ENCODE assay signal across 21 cellular contexts in the genomic region with DNA sequence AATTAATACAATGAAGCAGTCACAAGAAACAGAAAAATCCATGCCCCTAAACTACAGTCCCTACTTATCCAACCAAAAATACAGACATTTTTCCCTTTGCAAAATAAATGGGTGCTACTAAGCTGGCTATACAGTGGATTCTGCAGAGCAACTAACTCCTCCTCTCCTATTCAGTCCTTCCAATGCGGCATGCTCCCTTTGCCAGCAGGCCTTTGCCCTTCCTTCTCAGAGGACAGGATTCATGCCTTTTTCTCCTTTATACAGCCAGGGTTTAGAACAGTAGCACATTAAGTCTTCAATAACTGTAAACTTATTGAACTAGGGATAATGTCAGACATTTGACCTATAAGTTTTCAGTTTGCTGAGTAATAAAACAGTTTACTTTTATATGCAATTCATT.
DNase-seq lines count a peak whose midpoint lies in the region; ATAC-seq and TF ChIP-seq lines count a peak whose summit lies in the region.
"Had no signal": no experiment of that assay in that cellular context is flagged by ENCODE, and none has a peak within 500 bp of the region (broad histone marks: within the 10 kb centered on the region; RNA-seq: fewer than 3 reads in every experiment).

No MANE protein-coding gene starts in this region.

- TF ChIP-seq CTCF in cardiac muscle cell (IDR thresholded peaks at IDR 0.05; ENCODE audit: low read depth, low read length) (no peak), smooth muscle cell (IDR thresholded peaks at IDR 0.05; ENCODE audit: borderline replicate concordance, insufficient read depth, poor library complexity, severe bottlenecking) (no peak)

- H3K9ac ChIP-seq in smooth muscle cell (ENCODE audit: low read depth), result no peak overlapping the region

- H3K27ac Mint-ChIP-seq in central memory CD8-positive, alpha-beta T cell (ENCODE audit: low read depth), result peak overlapping the region; percentile 67
- no peak overlapping the region for H3K27ac Mint-ChIP-seq in natural killer cell treated with Interleukin-12 subunit alpha and Interleukin-12 subunit beta and Interleukin-15 and Interleukin-18, amount 100 ng/mL, for 72 hours
- no peak overlapping the region for H3K27ac Mint-ChIP-seq in activated naive CD4-positive, alpha-beta T cell treated with anti-CD3 and anti-CD28 coated beads, Interleukin-2, amount 50 U/mL, for 72 hours
- H3K27ac Mint-ChIP-seq: B cell, GM23338, IgD-negative memory B cell had no signal

- peaks cover 5% of the 10 kb centered on the region for H3F3A ChIP-seq in smooth muscle cell (ENCODE audit: low read depth)

- no peak overlapping the region for H3K4me2 ChIP-seq in smooth muscle cell
- H3K4me2 ChIP-seq: GM23338 had no signal

- no peak for ATAC-seq in central memory CD8-positive, alpha-beta T cell (replicated peaks; ENCODE audit: extremely low read depth, poor library complexity, severe bottlenecking)
- ATAC-seq in natural killer cell treated with Interleukin-12 subunit alpha and Interleukin-12 subunit beta and Interleukin-15 and Interleukin-18, amount 100 ng/mL, for 72 hours, result no peak
- ATAC-seq in activated naive CD4-positive, alpha-beta T cell treated with anti-CD3 and anti-CD28 coated beads, Interleukin-2, amount 50 U/mL, for 72 hours, result no peak
- ATAC-seq: GM23338 had no signal

- H3K4me1 ChIP-seq in cardiac muscle cell (ENCODE audit: low read depth), result no peaks in the 10 kb centered on the region
- no peaks in the 10 kb centered on the region for H3K4me1 ChIP-seq in smooth muscle cell (ENCODE audit: low read depth)

- no peak for DNase-seq in cardiac muscle cell (ENCODE audit: low read depth in 1 of 2, low spot score in 1 of 2)
- no peak for DNase-seq in cardiac septum (ENCODE audit: low spot score)
- DNase-seq in central memory CD8-positive, alpha-beta T cell (ENCODE audit: low spot score in 2 of 2), result no peak
- peak; percentile 12 for DNase-seq in medulla oblongata (ENCODE audit: extremely low spot score)
- DNase-seq in smooth muscle cell (lab: John Stamatoyannopoulos, UW; ENCODE audit: unreplicated experiment), result no peak
- DNase-seq in natural killer cell treated with Interleukin-12 subunit alpha and Interleukin-12 subunit beta and Interleukin-15 and Interleukin-18, amount 100 ng/mL, for 72 hours (ENCODE audit: low spot score), result no peak
- DNase-seq in activated naive CD4-positive, alpha-beta T cell treated with anti-CD3 and anti-CD28 coated beads, Interleukin-2, amount 50 U/mL, for 72 hours (ENCODE audit: low spot score in 2 of 2), result no peak
- DNase-seq in NCI-H2107 treated with DMSO at 0.1 percent for 48 hours (lab: John Stamatoyannopoulos, UW; ENCODE audit: unreplicated experiment), result no peak
- DNase-seq: DMS79; HCEC 1CT; NCI-H1105; NCI-H146; NCI-H2029; NCI-H2171; NCI-H345; NCI-H774; NK-92 treated with Interleukin-12 subunit alpha and Interleukin-12 subunit beta, amount 100 ng/mL, for 24 hours; SIG-M5 had no signal

- intact Hi-C loops in cardiac septum (cut with DNase I), result no loop called here

- H3K4me1 Mint-ChIP-seq in central memory CD8-positive, alpha-beta T cell, result peaks cover 15% of the 10 kb centered on the region
- H3K4me1 Mint-ChIP-seq in natural killer cell treated with Interleukin-12 subunit alpha and Interleukin-12 subunit beta and Interleukin-15 and Interleukin-18, amount 100 ng/mL, for 72 hours (ENCODE audit: low read depth in 2 of 2), result peaks cover 0 to 9% of the 10 kb centered on the region in 2 donors
- H3K4me1 Mint-ChIP-seq: B cell had no signal

- 91% methylated on average over 1 of the region's 1 CpG for WGBS in smooth muscle cell (ENCODE audit: low lambda C conversion rate)

- H2AFZ ChIP-seq in smooth muscle cell (ENCODE audit: low read depth), result no peak overlapping the region
- H2AFZ ChIP-seq: GM23338 had no signal

- peaks cover 22% of the 10 kb centered on the region for H3K36me3 ChIP-seq in cardiac muscle cell
- H3K36me3 ChIP-seq in smooth muscle cell (ENCODE audit: low read depth), result peaks cover 50% of the 10 kb centered on the region

- no peaks in the 10 kb centered on the region for H3K9me3 Mint-ChIP-seq in central memory CD8-positive, alpha-beta T cell
- no peaks in the 10 kb centered on the region for H3K9me3 Mint-ChIP-seq in natural killer cell treated with Interleukin-12 subunit alpha and Interleukin-12 subunit beta and Interleukin-15 and Interleukin-18, amount 100 ng/mL, for 72 hours
- no peaks in the 10 kb centered on the region for H3K9me3 Mint-ChIP-seq in activated naive CD4-positive, alpha-beta T cell treated with anti-CD3 and anti-CD28 coated beads, Interleukin-2, amount 50 U/mL, for 72 hours
- H3K9me3 Mint-ChIP-seq: GM23338, IgD-negative memory B cell had no signal

- H3K4me3 ChIP-seq in cardiac muscle cell (no peak overlapping the region), smooth muscle cell (no peak overlapping the region)
- H3K4me3 ChIP-seq: GM23338 had no signal

- no peak overlapping the region for H3K4me3 Mint-ChIP-seq in central memory CD8-positive, alpha-beta T cell
- H3K4me3 Mint-ChIP-seq in natural killer cell treated with Interleukin-12 subunit alpha and Interleukin-12 subunit beta and Interleukin-15 and Interleukin-18, amount 100 ng/mL, for 72 hours, result no peak overlapping the region
- H3K4me3 Mint-ChIP-seq: B cell, GM23338, IgD-negative memory B cell had no signal

- peaks cover 83% of the 10 kb centered on the region for H3K79me2 ChIP-seq in smooth muscle cell (ENCODE audit: low read depth)

- H4K20me1 ChIP-seq in smooth muscle cell (ENCODE audit: low read depth), result peaks cover 96% of the 10 kb centered on the region

- H3K27ac ChIP-seq in cardiac muscle cell (peak overlapping the region; percentile 19), smooth muscle cell (ENCODE audit: low read depth) (peak overlapping the region; percentile 2)

- peaks cover 21% of the 10 kb centered on the region for H3K36me3 Mint-ChIP-seq in central memory CD8-positive, alpha-beta T cell (ENCODE audit: insufficient read depth)
- H3K36me3 Mint-ChIP-seq in natural killer cell treated with Interleukin-12 subunit alpha and Interleukin-12 subunit beta and Interleukin-15 and Interleukin-18, amount 100 ng/mL, for 72 hours, result peaks cover 19% of the 10 kb centered on the region
- H3K36me3 Mint-ChIP-seq in activated naive CD4-positive, alpha-beta T cell treated with anti-CD3 and anti-CD28 coated beads, Interleukin-2, amount 50 U/mL, for 72 hours, result peaks cover 0 to 10% of the 10 kb centered on the region in 2 donors

- H3K27me3 ChIP-seq in cardiac muscle cell (no peaks in the 10 kb centered on the region), smooth muscle cell (ENCODE audit: low read depth) (no peaks in the 10 kb centered on the region)

- H3K27me3 Mint-ChIP-seq in central memory CD8-positive, alpha-beta T cell, result no peaks in the 10 kb centered on the region
- no peaks in the 10 kb centered on the region for H3K27me3 Mint-ChIP-seq in natural killer cell treated with Interleukin-12 subunit alpha and Interleukin-12 subunit beta and Interleukin-15 and Interleukin-18, amount 100 ng/mL, for 72 hours
- H3K27me3 Mint-ChIP-seq: B cell, IgD-negative memory B cell had no signal

- H3K9me3 ChIP-seq in cardiac muscle cell (ENCODE audit: low read depth) (no peaks in the 10 kb centered on the region), smooth muscle cell (replicated peaks; ENCODE audit: low read depth) (no peaks in the 10 kb centered on the region)
